Comparison of ENCODE assay signal across 23 cellular contexts in the genomic region with DNA sequence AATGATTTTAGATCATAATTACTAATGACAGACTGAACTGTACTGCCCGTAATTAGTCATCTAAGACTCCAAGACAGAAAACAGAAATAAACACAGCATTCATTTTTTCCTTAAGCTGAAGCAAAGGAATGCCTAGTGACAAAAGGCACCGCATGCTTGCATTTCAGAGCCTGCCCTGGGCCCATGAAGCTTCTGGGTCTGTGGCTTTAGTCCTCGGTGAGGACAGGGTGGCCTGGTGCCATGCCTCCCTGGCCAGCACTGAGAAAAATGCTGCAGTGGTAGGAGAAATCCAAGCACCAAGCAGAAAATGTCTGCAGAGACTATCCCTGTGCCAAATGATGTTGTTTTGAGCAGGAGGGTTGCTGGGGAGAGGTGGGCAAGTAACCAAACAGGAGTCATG.
DNase-seq lines count a peak whose midpoint lies in the region; TF ChIP-seq lines count a peak whose summit lies in the region.
"Had no signal": no experiment of that assay in that cellular context is flagged by ENCODE, and none has a peak within 500 bp of the region (broad histone marks: within the 10 kb centered on the region; RNA-seq: fewer than 3 reads in every experiment).

No MANE protein-coding gene starts in this region.

- peak overlapping the region; percentile 56 to 97 (median 95) for H3K27ac Mint-ChIP-seq in brain
- H3K27ac Mint-ChIP-seq: activated CD4-positive, alpha-beta memory T cell treated with anti-CD3 and anti-CD28 coated beads, Interleukin-2, amount 10 ng/mL, durations not matched to agents 7 days and 5 days; activated naive CD4-positive, alpha-beta T cell treated with anti-CD3 and anti-CD28 coated beads, Interleukin-2, amount 50 U/mL, for 24 hours; activated T-cell treated with anti-CD3 and anti-CD28 coated beads, Interleukin-2, amount 50 U/mL, for 72 hours; naive thymus-derived CD8-positive, alpha-beta T cell; stimulated activated memory B cell treated with anti-CD40 and anti-IgM and Interleukin-4, amounts not matched to agents 10 μg/mL and 1 μg/mL and 100 μg/mL, for 72 hours had no signal

- peaks cover 26% of the 10 kb centered on the region for H3K36me3 Mint-ChIP-seq in brain
- H3K36me3 Mint-ChIP-seq: activated naive CD4-positive, alpha-beta T cell treated with anti-CD3 and anti-CD28 coated beads, Interleukin-2, amount 50 U/mL, for 24 hours; naive thymus-derived CD8-positive, alpha-beta T cell; stimulated activated memory B cell treated with anti-CD40 and anti-IgM and Interleukin-4, amounts not matched to agents 10 μg/mL and 1 μg/mL and 100 μg/mL, for 72 hours had no signal

- no peaks in the 10 kb centered on the region for H4K20me1 ChIP-seq in BLaER1
- peaks cover 4% of the 10 kb centered on the region for H4K20me1 ChIP-seq in smooth muscle cell (ENCODE audit: low read depth)

- peaks cover 0 to 3% (median 0%) of the 10 kb centered on the region in 5 experiments for H3K9me3 Mint-ChIP-seq in brain
- H3K9me3 Mint-ChIP-seq: activated CD4-positive, alpha-beta memory T cell treated with anti-CD3 and anti-CD28 coated beads, Interleukin-2, amount 10 ng/mL, durations not matched to agents 7 days and 5 days; activated naive CD4-positive, alpha-beta T cell treated with anti-CD3 and anti-CD28 coated beads, Interleukin-2, amount 50 U/mL, for 24 hours; activated T-cell treated with anti-CD3 and anti-CD28 coated beads, Interleukin-2, amount 50 U/mL, for 72 hours; naive thymus-derived CD8-positive, alpha-beta T cell; stimulated activated memory B cell treated with anti-CD40 and anti-IgM and Interleukin-4, amounts not matched to agents 10 μg/mL and 1 μg/mL and 100 μg/mL, for 72 hours had no signal

- TF ChIP-seq CTCF in brain (conservative IDR thresholded peaks at IDR 0.05) = no peak
- TF ChIP-seq CTCF in smooth muscle cell (IDR thresholded peaks at IDR 0.05; ENCODE audit: borderline replicate concordance, insufficient read depth, poor library complexity, severe bottlenecking) = no peak

- H3K4me3 ChIP-seq in BLaER1 (no peak overlapping the region), smooth muscle cell (no peak overlapping the region)
- H3K4me3 ChIP-seq: breast epithelium, heart right ventricle, prostate gland, uterus had no signal

- H3K27me3 Mint-ChIP-seq in brain = no peaks in the 10 kb centered on the region
- H3K27me3 Mint-ChIP-seq: activated CD4-positive, alpha-beta memory T cell treated with anti-CD3 and anti-CD28 coated beads, Interleukin-2, amount 10 ng/mL, durations not matched to agents 7 days and 5 days; activated naive CD4-positive, alpha-beta T cell treated with anti-CD3 and anti-CD28 coated beads, Interleukin-2, amount 50 U/mL, for 24 hours; naive thymus-derived CD8-positive, alpha-beta T cell; stimulated activated memory B cell treated with anti-CD40 and anti-IgM and Interleukin-4, amounts not matched to agents 10 μg/mL and 1 μg/mL and 100 μg/mL, for 72 hours had no signal

- H3K27ac ChIP-seq in BLaER1 (0 out of 2 replicates have a peak overlapping the region, but pooled peaks have one; percentile 1), smooth muscle cell (ENCODE audit: low read depth) (peak overlapping the region; percentile 1)
- H3K27ac ChIP-seq: prostate gland had no signal

- no peaks in the 10 kb centered on the region for H3K79me2 ChIP-seq in smooth muscle cell (ENCODE audit: low read depth)

- H3K9ac ChIP-seq in BLaER1 = no peak overlapping the region
- no peak overlapping the region for H3K9ac ChIP-seq in smooth muscle cell (ENCODE audit: low read depth)

- peaks cover 19% of the 10 kb centered on the region; the same call in 1 of the 2 replicates for H3K36me3 ChIP-seq in BLaER1
- no peaks in the 10 kb centered on the region for H3K36me3 ChIP-seq in smooth muscle cell (ENCODE audit: low read depth)
- H3K36me3 ChIP-seq: breast epithelium, prostate gland, uterus had no signal

- no peak overlapping the region for H3K4me2 ChIP-seq in BLaER1
- H3K4me2 ChIP-seq in smooth muscle cell = peak overlapping the region; percentile 21

- DNase-seq in hippocampal formation (lab: John Stamatoyannopoulos, UW) (peak; percentile 24 to 52), smooth muscle cell (lab: John Stamatoyannopoulos, UW; ENCODE audit: unreplicated experiment) (no peak), NCI-H2171 (lab: John Stamatoyannopoulos, UW) (no peak), NCI-H2196 (lab: John Stamatoyannopoulos, UW; ENCODE audit: unreplicated experiment) (no peak)
- DNase-seq in stimulated activated CD4-positive, alpha-beta T cell treated with anti-CD3 and anti-CD28 coated beads, Interleukin-4, amount 100 ng/mL, for 1 hour = no peak
- DNase-seq in stimulated activated naive CD4-positive, alpha-beta T cell (lab: John Stamatoyannopoulos, UW) = no peak
- DNase-seq: activated CD4-positive, alpha-beta memory T cell treated with anti-CD3 and anti-CD28 coated beads, Interleukin-2, amount 10 ng/mL, durations not matched to agents 7 days and 5 days; activated T-cell treated with anti-CD3 and anti-CD28 coated beads, Interleukin-2, amount 50 U/mL, for 72 hours; HCEC 1CT; heart right ventricle; IMR-90; naive thymus-derived CD8-positive, alpha-beta T cell; NCI-H146; NCI-H345; SHP77 treated with DMSO at 0.1 percent for 48 hours; stimulated activated CD4-positive, alpha-beta T cell treated with anti-CD3 and anti-CD28 coated beads, Interleukin-12 subunit alpha, Interleukin-12 subunit beta, amount 100 ng/mL, for 4 hours; uterus had no signal

- peaks cover 50% of the 10 kb centered on the region for H3K4me1 Mint-ChIP-seq in brain
- H3K4me1 Mint-ChIP-seq: activated naive CD4-positive, alpha-beta T cell treated with anti-CD3 and anti-CD28 coated beads, Interleukin-2, amount 50 U/mL, for 24 hours; naive thymus-derived CD8-positive, alpha-beta T cell; stimulated activated memory B cell treated with anti-CD40 and anti-IgM and Interleukin-4, amounts not matched to agents 10 μg/mL and 1 μg/mL and 100 μg/mL, for 72 hours had no signal

- H2AFZ ChIP-seq in smooth muscle cell (ENCODE audit: low read depth) = no peak overlapping the region

- H3K9me3 ChIP-seq in BLaER1 = no peaks in the 10 kb centered on the region
- H3K9me3 ChIP-seq in smooth muscle cell (replicated peaks; ENCODE audit: low read depth) = no peaks in the 10 kb centered on the region
- H3K9me3 ChIP-seq: breast epithelium, heart right ventricle, prostate gland, uterus had no signal

- 36% methylated on average over 3 of the region's 3 CpGs for WGBS in smooth muscle cell (ENCODE audit: low lambda C conversion rate)

- H3F3A ChIP-seq in smooth muscle cell (ENCODE audit: low read depth) = peaks cover 11% of the 10 kb centered on the region

- peak overlapping the region in 2 of 5 experiments; percentile 1 to 77 for H3K4me3 Mint-ChIP-seq in brain
- H3K4me3 Mint-ChIP-seq: activated CD4-positive, alpha-beta memory T cell treated with anti-CD3 and anti-CD28 coated beads, Interleukin-2, amount 10 ng/mL, durations not matched to agents 7 days and 5 days; activated naive CD4-positive, alpha-beta T cell treated with anti-CD3 and anti-CD28 coated beads, Interleukin-2, amount 50 U/mL, for 24 hours; activated T-cell treated with anti-CD3 and anti-CD28 coated beads, Interleukin-2, amount 50 U/mL, for 72 hours; naive thymus-derived CD8-positive, alpha-beta T cell; stimulated activated memory B cell treated with anti-CD40 and anti-IgM and Interleukin-4, amounts not matched to agents 10 μg/mL and 1 μg/mL and 100 μg/mL, for 72 hours had no signal

- H3K27me3 ChIP-seq in BLaER1 (no peaks in the 10 kb centered on the region), smooth muscle cell (ENCODE audit: low read depth) (no peaks in the 10 kb centered on the region)
- H3K27me3 ChIP-seq: breast epithelium, heart right ventricle, uterus had no signal

- H3K4me1 ChIP-seq in BLaER1 = peaks cover 17% of the 10 kb centered on the region
- H3K4me1 ChIP-seq in smooth muscle cell (ENCODE audit: low read depth) = peaks cover 22% of the 10 kb centered on the region
- H3K4me1 ChIP-seq: breast epithelium, prostate gland, uterus had no signal

Comparison
In these comparisons a context has a peak if more than half of its experiments do, and no peak if none do; other contexts are left out.
1. DNase-seq: peak in hippocampal formation (2 of 2); none in smooth muscle cell (single experiment), NCI-H2171 (single experiment), stimulated activated CD4-positive, alpha-beta T cell treated with anti-CD3 and anti-CD28 coated beads, Interleukin-4, amount 100 ng/mL, for 1 hour (single experiment), NCI-H2196 (single experiment) and stimulated activated naive CD4-positive, alpha-beta T cell (0 of 6).